In the genomic region with DNA sequence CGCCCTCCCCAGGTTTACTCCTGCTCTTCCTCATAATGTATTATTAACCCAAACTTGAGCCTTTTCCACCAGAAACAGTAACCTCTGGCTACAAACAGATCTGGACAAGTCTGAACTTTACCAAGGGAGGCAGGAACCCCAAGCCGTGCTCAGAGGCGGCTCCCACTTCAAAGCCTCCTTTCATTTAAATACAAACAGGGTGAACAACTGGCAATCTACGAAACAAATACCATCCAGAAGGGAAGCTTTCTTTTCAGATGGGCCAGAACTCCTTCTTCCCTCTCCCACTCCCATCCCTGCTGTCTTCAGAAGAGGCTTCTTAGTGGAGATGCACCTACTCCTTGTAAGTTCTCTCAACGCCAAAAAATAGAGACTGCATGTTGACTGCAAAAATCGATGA, we compare ENCODE assay signal across 22 cellular contexts. TPM values are rescaled to one million over a fixed set of nuclear protein-coding genes. Genes with fewer than 3 reads are reported as not detected.
DNase-seq lines count a peak whose midpoint lies in the region; ATAC-seq, FAIRE-seq and TF ChIP-seq lines count a peak whose summit lies in the region.
"Had no signal": no experiment of that assay in that cellular context is flagged by ENCODE, and none has a peak within 500 bp of the region (broad histone marks: within the 10 kb centered on the region; RNA-seq: fewer than 3 reads in every experiment).

No MANE protein-coding gene starts in this region.

- DNase-seq in H1 (ENCODE audit: low read depth in 1 of 2, low spot score in 2 of 2) = no peak
- no peak for DNase-seq in mesendoderm
- DNase-seq in activated T-cell treated with anti-CD3 and anti-CD28 coated beads, Interleukin-2, amount 50 U/mL, for 4 hours = no peak
- no peak for DNase-seq in COLO829 (ENCODE audit: low spot score)
- DNase-seq: BE2C; DMS53; KBM-7; MV-4-11; NCI-H1105; NCI-H1436 treated with DMSO at 0.1 percent for 48 hours; NCI-H1930; NCI-H446 treated with DMSO at 0.1 percent for 48 hours; NCI-H526; NCI-H82; NK-92 treated with Interleukin-12 subunit alpha and Interleukin-12 subunit beta, amount 100 ng/mL, for 24 hours; PC-3; SK-N-SH had no signal

- H3K18ac ChIP-seq in H1 (ENCODE audit: extremely low read depth, low read length) = no peak overlapping the region
- peak overlapping the region; percentile 80 for H3K18ac ChIP-seq in mesendoderm (ENCODE audit: low read length)

- H3K4ac ChIP-seq in H1 (replicated peaks; ENCODE audit: insufficient read length, low read depth, low read length) (no peak overlapping the region), mesendoderm (ENCODE audit: low read depth, low read length) (no peak overlapping the region)

- ATAC-seq in GM19452 (IDR thresholded peaks at IDR 0.05; ENCODE audit: unreplicated experiment) (no peak), SK-N-SH treated with all-trans-retinoic acid at 6 μM for 48 hours (no peak)
- no peak for ATAC-seq in activated T-cell treated with anti-CD3 and anti-CD28 coated beads, Interleukin-2, amount 50 U/mL, for 4 hours
- ATAC-seq: PC-3 had no signal

- no peak overlapping the region for H3K23ac ChIP-seq in H1 (ENCODE audit: insufficient read length)
- H3K23ac ChIP-seq in mesendoderm (ENCODE audit: low read length) = no peak overlapping the region

- no peak overlapping the region for H4K91ac ChIP-seq in H1 (replicated peaks; ENCODE audit: insufficient read length, low read length)

- H4K8ac ChIP-seq in H1 (ENCODE audit: extremely low read depth, insufficient read depth, low read length) (no peak overlapping the region), mesendoderm (ENCODE audit: low read depth, low read length) (no peak overlapping the region)

- no peak for TF ChIP-seq EP300 in H1 (IDR thresholded peaks at IDR 0.05; ENCODE audit: borderline replicate concordance in 1 of 2, low read depth in 2 of 2, low read length in 2 of 2)

- no peak overlapping the region for H2BK120ac ChIP-seq in H1 (replicated peaks; ENCODE audit: low read depth, low read length)
- no peak overlapping the region for H2BK120ac ChIP-seq in mesendoderm (ENCODE audit: low read depth, low read length)

- TF ChIP-seq CTCF in H1 (IDR thresholded peaks at IDR 0.05; ENCODE audit: control extremely low read depth in 1 of 3, insufficient read depth in 1 of 3, low read depth in 1 of 3, low read length in 3 of 3) = no peak

- H3K36me3 ChIP-seq in HUES48 (ENCODE audit: control insufficient read depth, insufficient read depth, low read length) = peaks cover 10% of the 10 kb centered on the region
- peaks cover 0 to 5% (median 2%) of the 10 kb centered on the region in 4 experiments; a peak in 3 of 8 replicates for H3K36me3 ChIP-seq in H1 (ENCODE audit: control insufficient read depth in 2 of 4, insufficient read depth in 4 of 4, low read length in 3 of 4)
- no peaks in the 10 kb centered on the region for H3K36me3 ChIP-seq in mesendoderm (ENCODE audit: control insufficient read depth, insufficient read depth, low read length)
- H3K36me3 ChIP-seq: BE2C had no signal

- CTCF ChIA-PET in H1 (lab: Charles Lee; ENCODE audit: partially characterized antibody) = no interaction called here

- H4K5ac ChIP-seq in H1 (ENCODE audit: insufficient read length, low read depth, low read length) = no peak overlapping the region
- no peak overlapping the region for H4K5ac ChIP-seq in mesendoderm (ENCODE audit: low read length)

- no peak for TF ChIP-seq RAD21 in H1 (IDR thresholded peaks at IDR 0.05 in 1 of 2, conservative IDR thresholded peaks at IDR 0.05 in 1 of 2; ENCODE audit: low read depth in 2 of 2, low read length in 2 of 2)

- H3K36me3 Mint-ChIP-seq in activated T-cell treated with anti-CD3 and anti-CD28 coated beads, Interleukin-2, amount 50 U/mL, for 4 hours (ENCODE audit: insufficient read depth) = no peaks in the 10 kb centered on the region
- H3K36me3 Mint-ChIP-seq: CD14-positive monocyte had no signal

- TF ChIP-seq POLR2A in H1 (IDR thresholded peaks at IDR 0.05; ENCODE audit: control extremely low read depth in 1 of 2, low read depth in 2 of 2, low read length in 2 of 2) = no peak

- H3K14ac ChIP-seq in H1 (ENCODE audit: insufficient read length) = no peak overlapping the region

- H3K27me3 ChIP-seq in HUES48 (ENCODE audit: control insufficient read depth, insufficient read depth, low read length) (0 out of 2 replicates have a peak, but pooled peaks cover 15% of the 10 kb centered on the region), H1 (replicated peaks in 1 of 4; ENCODE audit: control insufficient read depth in 3 of 4, extremely low read depth in 1 of 4, insufficient read depth in 3 of 4, low read length in 3 of 4) (no peaks in the 10 kb centered on the region), mesendoderm (ENCODE audit: insufficient read depth, low read length, poor library complexity) (no peaks in the 10 kb centered on the region)

- H3K4me1 ChIP-seq in HUES48 (ENCODE audit: control insufficient read depth, insufficient read depth, low read length) (peaks cover 35% of the 10 kb centered on the region), H1 (replicated peaks in 1 of 4; ENCODE audit: control insufficient read depth in 3 of 4, insufficient read depth in 4 of 4, low read length in 3 of 4) (peaks cover 0 to 6% (median under 1%) of the 10 kb centered on the region in 4 experiments; a peak in 3 of 7 replicates), mesendoderm (ENCODE audit: control insufficient read depth, low read depth, low read length) (no peaks in the 10 kb centered on the region)
- H3K4me1 ChIP-seq: BE2C had no signal

- peaks cover 20 to 27% of the 10 kb centered on the region in 2 experiments for H3K79me2 ChIP-seq in H1 (ENCODE audit: control insufficient read depth in 1 of 2, insufficient read depth in 2 of 2, low read length in 2 of 2)
- H3K79me2 ChIP-seq in mesendoderm (ENCODE audit: control insufficient read depth, insufficient read depth, low read length) = peaks cover 24% of the 10 kb centered on the region

- no peaks in the 10 kb centered on the region for H3K9me3 Mint-ChIP-seq in activated T-cell treated with anti-CD3 and anti-CD28 coated beads, Interleukin-2, amount 50 U/mL, for 4 hours

- H4K20me1 ChIP-seq in H1 (replicated peaks in 1 of 2; ENCODE audit: control insufficient read depth in 1 of 2, insufficient read depth in 2 of 2, low read length in 2 of 2) = peaks cover 5 to 12% of the 10 kb centered on the region in 2 experiments

- no peak overlapping the region for H2BK12ac ChIP-seq in H1 (ENCODE audit: low read depth, low read length)

- H3K27ac ChIP-seq in HUES48 (ENCODE audit: low read depth, low read length) = peak overlapping the region; percentile 15
- no peak overlapping the region for H3K27ac ChIP-seq in H1 (ENCODE audit: low read depth, low read length)
- H3K27ac ChIP-seq in mesendoderm (ENCODE audit: low read depth, low read length) = no peak overlapping the region

- H3K9me3 ChIP-seq in HUES48 (ENCODE audit: control insufficient read depth, insufficient read depth, low read length) (no peaks in the 10 kb centered on the region), H1 (ENCODE audit: insufficient read depth in 2 of 2, low read depth in 1 of 2, low read length in 1 of 2) (no peaks in the 10 kb centered on the region)
- H3K9me3 ChIP-seq: BE2C, SK-N-SH had no signal

- H3K4me1 Mint-ChIP-seq in activated T-cell treated with anti-CD3 and anti-CD28 coated beads, Interleukin-2, amount 50 U/mL, for 4 hours (ENCODE audit: low read depth) = peaks cover 4% of the 10 kb centered on the region

- WGBS in H1 (ENCODE audit: extremely low coverage in 1 of 2, insufficient coverage in 1 of 2, insufficient read length in 1 of 2, insufficient replicate concordance in 2 of 2, low coverage in 1 of 2, low lambda C conversion rate in 2 of 2, missing lambda C conversion rate in 1 of 2), 2 experiments = 15% methylated on average over 6 of the region's 6 CpGs; no CpG with 5 or more reads in 1 of the 2 experiments
- WGBS in mesendoderm (ENCODE audit: extremely low coverage, insufficient coverage, low lambda C conversion rate) = no CpG with 5 or more reads among the region's 6 CpGs

- H3K4me3 Mint-ChIP-seq in activated T-cell treated with anti-CD3 and anti-CD28 coated beads, Interleukin-2, amount 50 U/mL, for 4 hours = no peak overlapping the region

- peaks cover 7% of the 10 kb centered on the region; the same call in 1 of the 2 replicates for H3K79me1 ChIP-seq in H1 (ENCODE audit: low read depth, low read length)
- no peaks in the 10 kb centered on the region for H3K79me1 ChIP-seq in mesendoderm (ENCODE audit: low read length)

- H3K9ac ChIP-seq in HUES48 (ENCODE audit: low read depth, low read length) (no peak overlapping the region), H1 (replicated peaks in 1 of 4; ENCODE audit: extremely low read depth in 1 of 4, low read depth in 3 of 4, low read length in 3 of 4) (no peak overlapping the region), mesendoderm (ENCODE audit: low read length) (no peak overlapping the region)
- H3K9ac ChIP-seq: SK-N-SH had no signal

- peak; percentile 74 for FAIRE-seq in H1 (lab: Jason Lieb, UNC)
- FAIRE-seq: G401.6 had no signal

- H3K56ac ChIP-seq in H1 (replicated peaks; ENCODE audit: insufficient read length, low read depth, low read length) (no peak overlapping the region), mesendoderm (ENCODE audit: low read length) (no peak overlapping the region)

- peak overlapping the region; percentile 72; the same call in 1 of the 2 replicates for H3K4me3 ChIP-seq in HUES48 (ENCODE audit: low read depth, low read length)
- H3K4me3 ChIP-seq in H1 (ENCODE audit: extremely low read depth in 1 of 4, insufficient read depth in 2 of 4, low read depth in 3 of 4, low read length in 4 of 4) = peak overlapping the region in 1 of 4 experiments; percentile 97; a peak in 2 of 8 replicates
- H3K4me3 ChIP-seq in mesendoderm (ENCODE audit: low read length) = no peak overlapping the region

- POLR2A ChIA-PET in H1 (lab: Charles Lee; ENCODE audit: partially characterized antibody) = interaction anchor here (0.6 to 1.2 kb wide), 2 partner anchors 28 to 1247 kb away, joined by 3 to 5 read pairs; no protein-coding TSS in a partner anchor

- peaks cover 7% of the 10 kb centered on the region; the same call in 1 of the 2 replicates for H3K23me2 ChIP-seq in H1 (ENCODE audit: low read depth, low read length)

- H2BK20ac ChIP-seq in H1 (ENCODE audit: low read length) = no peak overlapping the region

- H2AFZ ChIP-seq in H1 (ENCODE audit: low read length) = no peak overlapping the region

- H2BK5ac ChIP-seq in H1 (ENCODE audit: low read depth, low read length) = no peak overlapping the region
- H2BK5ac ChIP-seq in mesendoderm (ENCODE audit: low read length) = no peak overlapping the region

- H3K4me2 ChIP-seq in H1 (ENCODE audit: insufficient read depth in 1 of 2, low read depth in 2 of 2, low read length in 2 of 2) (peak overlapping the region; percentile 8 to 75; a peak in 2 of 4 replicates), mesendoderm (ENCODE audit: low read length) (no peak overlapping the region)
- H3K4me2 ChIP-seq: SK-N-SH had no signal

- H2BK15ac ChIP-seq in H1 (ENCODE audit: low read length) = no peak overlapping the region
- H2BK15ac ChIP-seq in mesendoderm (replicated peaks; ENCODE audit: low read depth) = no peak overlapping the region

- H2AK5ac ChIP-seq in H1 (ENCODE audit: low read depth, low read length) (no peak overlapping the region), mesendoderm (ENCODE audit: low read length) (no peak overlapping the region)

- peaks cover 38% of the 10 kb centered on the region for H3K27me3 Mint-ChIP-seq in activated T-cell treated with anti-CD3 and anti-CD28 coated beads, Interleukin-2, amount 50 U/mL, for 4 hours (ENCODE audit: low read depth)

RNA-seq across cellular contexts. Expression of gene GPC4, which starts 2.1 kb away (rescaled TPM):
- total RNA-seq in H1 (2021; fragmentation: NEBNext Ultra II Directional; extraction: Animal tissue kit (Norgen Biotek cat#: 25700)) = 225 and 230 TPM in 2 replicates
- 46.8 and 52.0 TPM in 2 replicates for polyA plus RNA-seq in H1 (2011; rRNA removed)
- polyA plus RNA-seq in H1 (2011; cell fraction: cytosol; rRNA removed) = 48.3 TPM
- 47.3 TPM for polyA plus RNA-seq in H1 (2011; cell fraction: nucleus; rRNA removed)
- 125 to 163 TPM (median 149 TPM) in 4 replicates for polyA plus RNA-seq in H1 (2012, experiment 1 of 2)
- polyA plus RNA-seq in H1 (2012, experiment 2 of 2) = 62.4 TPM
- 226 TPM for polyA plus RNA-seq in H1 (2013, experiment 1 of 2)
- polyA plus RNA-seq in H1 (2013, experiment 2 of 2) = 230 TPM
- polyA minus RNA-seq in H1 (2011; rRNA and poly(A)+ RNA removed) = 72.3 and 79.2 TPM in 2 replicates
- 82.6 TPM for polyA minus RNA-seq in H1 (2011; cell fraction: cytosol; rRNA and poly(A)+ RNA removed)
- polyA minus RNA-seq in H1 (2011; cell fraction: nucleus; rRNA and poly(A)+ RNA removed) = 53.9 TPM
- 160 TPM for polyA plus RNA-seq in mesendoderm (2013, experiment 1 of 2)
- 168 TPM for polyA plus RNA-seq in mesendoderm (2013, experiment 2 of 2)
- total RNA-seq in activated T-cell treated with anti-CD3 and anti-CD28 coated beads, Interleukin-2, amount 50 U/mL, for 4 hours = under 1 TPM; 0.10 to 0.13 (median 0.11) TPM

Comparison
In these comparisons a context has a peak if more than half of its experiments do, and no peak if none do; other contexts are left out.
1. RNA of gene GPC4, which starts 2.1 kb away (total RNA-seq): 225 to 230 TPM in H1; 0.10 to 0.13 TPM in activated T-cell treated with anti-CD3 and anti-CD28 coated beads, Interleukin-2, amount 50 U/mL, for 4 hours; every median in the first group is over 100 times any median in the second.